8 cellular contexts compared by ENCODE assay signal in genomic region chr5:55173696-55174101, GRCh38. TPM values are rescaled to one million over a fixed set of nuclear protein-coding genes. Genes with fewer than 3 reads are reported as not detected.
DNase-seq lines count a peak whose midpoint lies in the region; ATAC-seq and TF ChIP-seq lines count a peak whose summit lies in the region.

No MANE protein-coding gene starts in this region.

- TF ChIP-seq CTCF in PC-3 (conservative IDR thresholded peaks at IDR 0.05; ENCODE audit: low read depth, low read length) (no peak), esophagus squamous epithelium (IDR thresholded peaks at IDR 0.05) (no peak)

- no peaks in the 10 kb centered on the region for H3K79me2 ChIP-seq in PC-3 (ENCODE audit: low read length)

- BruUV-seq in PC-3 (replicated peaks; lab: Mats Ljungman, UMichigan): no TSS peak

- H3K4me1 ChIP-seq in PC-3 (ENCODE audit: insufficient read depth, low read length) (peaks cover 17% of the 10 kb centered on the region), esophagus squamous epithelium (peaks cover 11 to 40% (median 26%) of the 10 kb centered on the region in 3 donors), skeletal muscle tissue (ENCODE audit: control insufficient read depth in 3 of 3, insufficient read depth in 3 of 3, low read length in 3 of 3) (peaks cover 20 to 25% (median 23%) of the 10 kb centered on the region in 3 donors)

- TF ChIP-seq POLR2A in esophagus squamous epithelium (IDR thresholded peaks at IDR 0.05): no peak

- POLR2A ChIA-PET in HEK293T (lab: Yijun Ruan, JAX) (no interaction called here), PC-3 (lab: Charles Lee; ENCODE audit: unreplicated experiment) (no interaction called here)

- peak overlapping the region; percentile 29; the same call in 1 of the 2 replicates for H3K9ac ChIP-seq in PC-3 (ENCODE audit: low read length)
- peak overlapping the region; percentile 21 to 58 (median 40) for H3K9ac ChIP-seq in skeletal muscle tissue (ENCODE audit: low read depth in 1 of 3, low read length in 3 of 3)

- no peaks in the 10 kb centered on the region for H3K27me3 ChIP-seq in PC-3 (ENCODE audit: low read length)
- peaks cover 3 to 83% (median 22%) of the 10 kb centered on the region in 4 donors for H3K27me3 ChIP-seq in esophagus squamous epithelium
- peaks cover 25 to 49% (median 47%) of the 10 kb centered on the region in 3 donors for H3K27me3 ChIP-seq in skeletal muscle tissue (ENCODE audit: control insufficient read depth in 3 of 3, insufficient read depth in 3 of 3, low read length in 3 of 3)

- CTCF ChIA-PET in HEK293T (lab: Yijun Ruan, JAX): interaction anchor here (1.9 kb wide), 1 partner anchor 52 kb away, joined by 5 read pairs; no protein-coding TSS in a partner anchor
- CTCF ChIA-PET in PC-3 (lab: Charles Lee): interaction anchor here (0.7 kb wide), 1 partner anchor 61 kb away, joined by 4 read pairs; no protein-coding TSS in a partner anchor

- no peaks in the 10 kb centered on the region for H3F3A ChIP-seq in PC-3 (ENCODE audit: low read length, unreplicated experiment)

- no peaks in the 10 kb centered on the region for H3K9me3 ChIP-seq in PC-3 (ENCODE audit: low read length)
- H3K9me3 ChIP-seq in esophagus squamous epithelium: no peaks in the 10 kb centered on the region
- no peaks in the 10 kb centered on the region for H3K9me3 ChIP-seq in skeletal muscle tissue (ENCODE audit: control insufficient read depth in 3 of 3, low read length in 3 of 3)

- WGBS in esophagus squamous epithelium, 2 donors: 17 to 23% methylated on average over 5 to 8 of the region's 8 CpGs

- DNase-seq in HEK293T (ENCODE audit: extremely low spot score) (no peak), PC-3 (no peak), esophagus squamous epithelium (lab: John Stamatoyannopoulos, UW) (no peak), ACHN (no peak), mucosa of gallbladder (ENCODE audit: low spot score) (no peak)

- peak overlapping the region; percentile 94 for H3K4me2 ChIP-seq in PC-3 (ENCODE audit: low read length)

- no peaks in the 10 kb centered on the region for H4K20me1 ChIP-seq in PC-3 (ENCODE audit: low read length)

- in situ Hi-C loops in ACHN (cut with HindIII; ENCODE audit: low pct_ligation_motif_present, low pct_unique_long_range_greater_than_20kb, low sequenced_read_pairs): no loop called here

- peak overlapping the region; percentile 69 for H3K4me3 ChIP-seq in PC-3 (ENCODE audit: low read length)
- peak overlapping the region; percentile 25 to 66 (median 48) for H3K4me3 ChIP-seq in esophagus squamous epithelium
- peak overlapping the region; percentile 68 to 78 (median 69) for H3K4me3 ChIP-seq in skeletal muscle tissue (ENCODE audit: low read length in 3 of 3)

- no peaks in the 10 kb centered on the region for H3K9me2 ChIP-seq in PC-3 (replicated peaks; ENCODE audit: low read length)

- H3K36me3 ChIP-seq in PC-3 (ENCODE audit: low read depth, low read length): no peaks in the 10 kb centered on the region
- no peaks in the 10 kb centered on the region for H3K36me3 ChIP-seq in esophagus squamous epithelium
- no peaks in the 10 kb centered on the region for H3K36me3 ChIP-seq in skeletal muscle tissue (ENCODE audit: control insufficient read depth in 3 of 3, insufficient read depth in 3 of 3, low read length in 3 of 3)

- intact Hi-C loops in PC-3 (cut with micrococcal nuclease): loop anchor here (2.0 to 5.0 kb wide), 2 partner anchors 59 to 519 kb away; partner anchors contain the start of gene CCNO
- intact Hi-C loops in esophagus squamous epithelium (cut with DNase I): no loop called here

- ATAC-seq in GM18502 (IDR thresholded peaks at IDR 0.05; ENCODE audit: poor library complexity, unreplicated experiment) (peak; percentile 17), PC-3 (peak; percentile 2), HG02970 (IDR thresholded peaks at IDR 0.05; ENCODE audit: low FRiP score, unreplicated experiment) (no peak)

- H3K27ac ChIP-seq in PC-3 (ENCODE audit: low read length) (no peak overlapping the region), esophagus squamous epithelium (no peak overlapping the region), skeletal muscle tissue (ENCODE audit: low read depth, low read length) (no peak overlapping the region)

- peak overlapping the region; percentile 86 for H2AFZ ChIP-seq in PC-3 (ENCODE audit: low read length)

TF ChIP-seq in HEK293T, 16 proteins besides CTCF, POLR2A, EP300 and RAD21:
- TF ChIP-seq, protein P1, sequence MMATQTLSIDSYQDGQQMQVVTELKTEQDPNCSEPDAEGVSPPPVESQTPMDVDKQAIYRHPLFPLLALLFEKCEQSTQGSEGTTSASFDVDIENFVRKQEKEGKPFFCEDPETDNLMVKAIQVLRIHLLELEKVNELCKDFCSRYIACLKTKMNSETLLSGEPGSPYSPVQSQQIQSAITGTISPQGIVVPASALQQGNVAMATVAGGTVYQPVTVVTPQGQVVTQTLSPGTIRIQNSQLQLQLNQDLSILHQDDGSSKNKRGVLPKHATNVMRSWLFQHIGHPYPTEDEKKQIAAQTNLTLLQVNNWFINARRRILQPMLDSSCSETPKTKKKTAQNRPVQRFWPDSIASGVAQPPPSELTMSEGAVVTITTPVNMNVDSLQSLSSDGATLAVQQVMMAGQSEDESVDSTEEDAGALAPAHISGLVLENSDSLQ (IDR thresholded peaks at IDR 0.05): peak; percentile 59
- TF ChIP-seq ZNF384 (IDR thresholded peaks at IDR 0.05) (no peak), L3MBTL2 (conservative IDR thresholded peaks at IDR 0.05) (peak; percentile 29)

RNA-seq across cellular contexts. Expression of gene CDC20B, which starts 0.7 kb away (rescaled TPM):
- not detected in 2 replicates for total RNA-seq in PC-3 (2014; rRNA removed)
- not detected for total RNA-seq in esophagus squamous epithelium
- not detected for total RNA-seq in skeletal muscle tissue
- 0.20 TPM for total RNA-seq in mucosa of gallbladder

RNA-seq across cellular contexts. Expression of gene GPX8, which starts 13.7 kb away (rescaled TPM):
- 13.0 and 18.3 TPM in 2 replicates for total RNA-seq in PC-3 (2014; rRNA removed)
- 1 to 10 TPM in 3 of 4 donors, under 1 TPM in 1; 0.45 to 8.7 (median 7.3) TPM for total RNA-seq in esophagus squamous epithelium
- 23.5 TPM for total RNA-seq in skeletal muscle tissue
- 26.8 TPM for total RNA-seq in mucosa of gallbladder

RNA-seq across cellular contexts. Expression of gene MCIDAS, which starts 53.4 kb away (rescaled TPM):
- total RNA-seq in PC-3 (2014; rRNA removed) (1.6 and 3.3 TPM in 2 replicates), esophagus squamous epithelium (not detected), skeletal muscle tissue (not detected), mucosa of gallbladder (0.92 TPM)

RNA-seq across cellular contexts. Expression of gene CCNO, which starts 59.7 kb away (rescaled TPM):
- 3.4 and 5.3 TPM in 2 replicates for total RNA-seq in PC-3 (2014; rRNA removed)
- total RNA-seq in esophagus squamous epithelium: 1 to 10 TPM in 3 of 4 donors, under 1 TPM in 1; 0.95 to 1.6 (median 1.1) TPM
- total RNA-seq in skeletal muscle tissue: not detected
- 14.4 TPM for total RNA-seq in mucosa of gallbladder
